Comparison of ENCODE assay signal across 12 cellular contexts in genomic region chr17:77100009-77100408, GRCh38. TPM values are rescaled to one million over a fixed set of nuclear protein-coding genes. Genes with fewer than 3 reads are reported as not detected.
DNase-seq lines count a peak whose midpoint lies in the region; ATAC-seq and TF ChIP-seq lines count a peak whose summit lies in the region.
"Had no signal": no experiment of that assay in that cellular context is flagged by ENCODE, and none has a peak within 500 bp of the region (broad histone marks: within the 10 kb centered on the region; RNA-seq: fewer than 3 reads in every experiment).

No MANE protein-coding gene starts in this region.

- 82 to 83% methylated on average over 15 of the region's 15 CpGs for WGBS in esophagus squamous epithelium, 2 donors

- intact Hi-C loops in OCI-LY7 (cut with micrococcal nuclease; ENCODE audit: unreplicated experiment): no loop called here
- intact Hi-C loops in esophagus squamous epithelium (cut with DNase I): no loop called here
- intact Hi-C loops in natural killer cell (cut with micrococcal nuclease): no loop called here
- intact Hi-C loops in upper lobe of right lung (cut with DNase I): no loop called here

- peak overlapping the region in 1 of 2 donors; percentile 53 for H3K27ac Mint-ChIP-seq in natural killer cell

- no peak overlapping the region for H3K4me3 ChIP-seq in OCI-LY7 (ENCODE audit: low read depth, low read length, poor library complexity, severe bottlenecking)
- no peak overlapping the region for H3K4me3 ChIP-seq in esophagus squamous epithelium
- H3K4me3 ChIP-seq in upper lobe of right lung: no peak overlapping the region

- ATAC-seq in natural killer cell (peak in 2 of 3 donors; percentile 37 to 89), upper lobe of right lung (peak; percentile 92), GM21737 (IDR thresholded peaks at IDR 0.05; ENCODE audit: unreplicated experiment) (no peak)
- ATAC-seq: activated T-cell treated with anti-CD3 and anti-CD28 coated beads, Interleukin-2, amount 50 U/mL, for 4 hours; stimulated activated naive B cell treated with anti-CD40 and anti-IgM and Interleukin-4, amounts not matched to agents 10 μg/mL and 1 μg/mL and 100 μg/mL, for 72 hours had no signal

- no peak overlapping the region for H3K4me2 ChIP-seq in OCI-LY7 (ENCODE audit: low read length)

- POLR2A ChIA-PET in OCI-LY7 (lab: Charles Lee): interaction anchor here (0.6 kb wide), 1 partner anchor 9 kb away, joined by 6 read pairs; no protein-coding TSS in a partner anchor

- TF ChIP-seq CTCF in OCI-LY7 (conservative IDR thresholded peaks at IDR 0.05; ENCODE audit: low read length) (no peak), esophagus squamous epithelium (IDR thresholded peaks at IDR 0.05) (no peak), natural killer cell (IDR thresholded peaks at IDR 0.05) (no peak), upper lobe of right lung (IDR thresholded peaks at IDR 0.05) (no peak)

- H3K4me1 ChIP-seq in OCI-LY7 (ENCODE audit: insufficient read depth, low read length, poor library complexity, severe bottlenecking) (peaks cover 11% of the 10 kb centered on the region), esophagus squamous epithelium (peaks cover 0 to 50% (median 41%) of the 10 kb centered on the region in 3 donors), upper lobe of right lung (peaks cover 39% of the 10 kb centered on the region)

- CTCF ChIA-PET in OCI-LY7 (lab: Charles Lee; ENCODE audit: unreplicated experiment): no interaction called here

- no peaks in the 10 kb centered on the region for H3K9me2 ChIP-seq in OCI-LY7 (ENCODE audit: insufficient read depth, low read length)

- H3K4me1 Mint-ChIP-seq in natural killer cell: peaks cover 0 to 5% of the 10 kb centered on the region in 2 donors

- peak in 2 of 4 donors; percentile 44 to 58 for TF ChIP-seq POLR2A in esophagus squamous epithelium (IDR thresholded peaks at IDR 0.05)

- H3K4me3 Mint-ChIP-seq in natural killer cell: no peak overlapping the region
- H3K4me3 Mint-ChIP-seq: activated T-cell treated with anti-CD3 and anti-CD28 coated beads, Interleukin-2, amount 50 U/mL, for 4 hours; stimulated activated naive B cell treated with anti-CD40 and anti-IgM and Interleukin-4, amounts not matched to agents 10 μg/mL and 1 μg/mL and 100 μg/mL, for 72 hours had no signal

- H3K9me3 Mint-ChIP-seq in natural killer cell: no peaks in the 10 kb centered on the region
- H3K9me3 Mint-ChIP-seq: activated T-cell treated with anti-CD3 and anti-CD28 coated beads, Interleukin-2, amount 50 U/mL, for 4 hours; stimulated activated naive B cell treated with anti-CD40 and anti-IgM and Interleukin-4, amounts not matched to agents 10 μg/mL and 1 μg/mL and 100 μg/mL, for 72 hours had no signal

- H3K27me3 Mint-ChIP-seq in natural killer cell (ENCODE audit: low read depth in 2 of 2): no peaks in the 10 kb centered on the region
- H3K27me3 Mint-ChIP-seq: stimulated activated naive B cell treated with anti-CD40 and anti-IgM and Interleukin-4, amounts not matched to agents 10 μg/mL and 1 μg/mL and 100 μg/mL, for 72 hours had no signal

- no peak overlapping the region for H3K27ac ChIP-seq in OCI-LY7 (ENCODE audit: low read depth, low read length, poor library complexity, severe bottlenecking)
- peak overlapping the region; percentile 44 to 83 (median 66) for H3K27ac ChIP-seq in esophagus squamous epithelium
- peak overlapping the region; percentile 70 for H3K27ac ChIP-seq in upper lobe of right lung

- TSS peak; percentile 31 for BruUV-seq in OCI-LY7 (replicated peaks; lab: Mats Ljungman, UMichigan)

- no peak overlapping the region for H2AFZ ChIP-seq in OCI-LY7 (ENCODE audit: low read length)

- peaks cover 12% of the 10 kb centered on the region for H4K20me1 ChIP-seq in OCI-LY7 (ENCODE audit: insufficient read depth, low read length)

- H3K36me3 ChIP-seq in OCI-LY7 (ENCODE audit: insufficient read depth, low read length) (peaks cover 68% of the 10 kb centered on the region), esophagus squamous epithelium (peaks cover 0 to 13% (median 3%) of the 10 kb centered on the region in 3 donors), upper lobe of right lung (peaks cover 8% of the 10 kb centered on the region)

- H3K36me3 Mint-ChIP-seq in natural killer cell: no peaks in the 10 kb centered on the region

- no peaks in the 10 kb centered on the region for H3K79me2 ChIP-seq in OCI-LY7 (ENCODE audit: insufficient read depth, low read depth, low read length)

- no peaks in the 10 kb centered on the region for H3K27me3 ChIP-seq in esophagus squamous epithelium
- H3K27me3 ChIP-seq in upper lobe of right lung: no peaks in the 10 kb centered on the region

- no peaks in the 10 kb centered on the region for H3K9me3 ChIP-seq in OCI-LY7 (ENCODE audit: low read length)
- H3K9me3 ChIP-seq in esophagus squamous epithelium: no peaks in the 10 kb centered on the region
- no peaks in the 10 kb centered on the region for H3K9me3 ChIP-seq in upper lobe of right lung

- DNase-seq in OCI-LY7 (ENCODE audit: low spot score) (no peak), esophagus squamous epithelium (lab: John Stamatoyannopoulos, UW) (no peak), natural killer cell (no peak), upper lobe of right lung (peak; percentile 88), NCI-H524 (lab: John Stamatoyannopoulos, UW) (no peak)
- DNase-seq in activated effector memory CD4-positive, alpha-beta T cell treated with anti-CD3 and anti-CD28 coated beads, Interleukin-2, amount 50 U/mL, for 16 hours: no peak
- DNase-seq: activated T-cell treated with anti-CD3 and anti-CD28 coated beads, Interleukin-2, amount 50 U/mL, for 4 hours; dermis blood vessel endothelial cell; HCEC 1CT; NCI-H2029 treated with DMSO at 0.1 percent for 48 hours; stimulated activated naive B cell treated with anti-CD40 and anti-IgM and Interleukin-4, amounts not matched to agents 10 μg/mL and 1 μg/mL and 100 μg/mL, for 72 hours had no signal

RNA-seq across cellular contexts. Expression of gene SEC14L1, which starts 40.8 kb away (rescaled TPM):
- total RNA-seq in OCI-LY7 (2014; rRNA removed; shearing (Covaris generic)): 123 and 137 TPM in 2 replicates
- 227 and 321 TPM in 2 replicates for total RNA-seq in OCI-LY7 (2022)
- total RNA-seq in esophagus squamous epithelium: 10 to 100 TPM; 27.3 to 39.2 (median 32.8) TPM
- 100 to 1,000 TPM; 129 to 160 (median 129) TPM for total RNA-seq in natural killer cell
- total RNA-seq in upper lobe of right lung: 144 TPM
